In genomic region chr3:124769462-124769861, GRCh38 we compare ENCODE assay signal across 2 cellular contexts.
TF ChIP-seq lines count a peak whose summit lies in the region.

No MANE protein-coding gene starts in this region.

TF ChIP-seq in IMR-90, 13 proteins besides CTCF, POLR2A, EP300 and RAD21:
- TF ChIP-seq MAFK (IDR thresholded peaks at IDR 0.05; ENCODE audit: low read depth, low read length) = no peak
- TF ChIP-seq NFE2L2 (IDR thresholded peaks at IDR 0.05; ENCODE audit: low read depth, low read length) = no peak
- no peak for TF ChIP-seq FOS (IDR thresholded peaks at IDR 0.05; ENCODE audit: low read depth, low read length)
- no peak for TF ChIP-seq RCOR1 (IDR thresholded peaks at IDR 0.05; ENCODE audit: insufficient replicate concordance, low read length)
- no peak for TF ChIP-seq CHD1 (IDR thresholded peaks at IDR 0.05; ENCODE audit: low read depth, low read length)
- TF ChIP-seq MAZ (IDR thresholded peaks at IDR 0.05; ENCODE audit: borderline replicate concordance, low read depth, low read length) = no peak
- no peak for TF ChIP-seq SMC3 (IDR thresholded peaks at IDR 0.05; ENCODE audit: low read depth, low read length)
- no peak for TF ChIP-seq USF2 (IDR thresholded peaks at IDR 0.05; ENCODE audit: low read depth, low read length)
- TF ChIP-seq RFX5 (IDR thresholded peaks at IDR 0.05; ENCODE audit: low read depth, low read length) = no peak
- TF ChIP-seq MXI1 (IDR thresholded peaks at IDR 0.05; ENCODE audit: borderline replicate concordance, low read depth, low read length) = no peak
- TF ChIP-seq, protein P1, sequence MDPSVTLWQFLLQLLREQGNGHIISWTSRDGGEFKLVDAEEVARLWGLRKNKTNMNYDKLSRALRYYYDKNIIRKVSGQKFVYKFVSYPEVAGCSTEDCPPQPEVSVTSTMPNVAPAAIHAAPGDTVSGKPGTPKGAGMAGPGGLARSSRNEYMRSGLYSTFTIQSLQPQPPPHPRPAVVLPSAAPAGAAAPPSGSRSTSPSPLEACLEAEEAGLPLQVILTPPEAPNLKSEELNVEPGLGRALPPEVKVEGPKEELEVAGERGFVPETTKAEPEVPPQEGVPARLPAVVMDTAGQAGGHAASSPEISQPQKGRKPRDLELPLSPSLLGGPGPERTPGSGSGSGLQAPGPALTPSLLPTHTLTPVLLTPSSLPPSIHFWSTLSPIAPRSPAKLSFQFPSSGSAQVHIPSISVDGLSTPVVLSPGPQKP (IDR thresholded peaks at IDR 0.05; ENCODE audit: borderline replicate concordance, low read depth, low read length) = no peak
- TF ChIP-seq CEBPB (IDR thresholded peaks at IDR 0.05; ENCODE audit: low read depth, low read length) = no peak
- TF ChIP-seq BHLHE40 (IDR thresholded peaks at IDR 0.05; ENCODE audit: low read depth, low read length) = no peak

TF ChIP-seq in GM12878, 131 proteins besides CTCF, POLR2A, EP300 and RAD21:
- TF ChIP-seq SUPT20H (IDR thresholded peaks at IDR 0.05; ENCODE audit: borderline replicate concordance, control insufficient read depth, low read depth, low read length) = no peak
- TF ChIP-seq TBL1XR1 (IDR thresholded peaks at IDR 0.05; ENCODE audit: low read depth, low read length) = no peak
- TF ChIP-seq CHD4 (IDR thresholded peaks at IDR 0.05) = no peak
- no peak for TF ChIP-seq MYC (IDR thresholded peaks at IDR 0.05; ENCODE audit: insufficient read depth, insufficient read length, insufficient replicate concordance, low read length, severe bottlenecking)
- no peak for TF ChIP-seq SPI1 (IDR thresholded peaks at IDR 0.05; ENCODE audit: borderline replicate concordance, insufficient read depth, low read depth, low read length)
- TF ChIP-seq RUNX3 (IDR thresholded peaks at IDR 0.05; ENCODE audit: low read length) = no peak
- TF ChIP-seq PML (IDR thresholded peaks at IDR 0.05; ENCODE audit: low read length) = no peak
- TF ChIP-seq, protein P2, sequence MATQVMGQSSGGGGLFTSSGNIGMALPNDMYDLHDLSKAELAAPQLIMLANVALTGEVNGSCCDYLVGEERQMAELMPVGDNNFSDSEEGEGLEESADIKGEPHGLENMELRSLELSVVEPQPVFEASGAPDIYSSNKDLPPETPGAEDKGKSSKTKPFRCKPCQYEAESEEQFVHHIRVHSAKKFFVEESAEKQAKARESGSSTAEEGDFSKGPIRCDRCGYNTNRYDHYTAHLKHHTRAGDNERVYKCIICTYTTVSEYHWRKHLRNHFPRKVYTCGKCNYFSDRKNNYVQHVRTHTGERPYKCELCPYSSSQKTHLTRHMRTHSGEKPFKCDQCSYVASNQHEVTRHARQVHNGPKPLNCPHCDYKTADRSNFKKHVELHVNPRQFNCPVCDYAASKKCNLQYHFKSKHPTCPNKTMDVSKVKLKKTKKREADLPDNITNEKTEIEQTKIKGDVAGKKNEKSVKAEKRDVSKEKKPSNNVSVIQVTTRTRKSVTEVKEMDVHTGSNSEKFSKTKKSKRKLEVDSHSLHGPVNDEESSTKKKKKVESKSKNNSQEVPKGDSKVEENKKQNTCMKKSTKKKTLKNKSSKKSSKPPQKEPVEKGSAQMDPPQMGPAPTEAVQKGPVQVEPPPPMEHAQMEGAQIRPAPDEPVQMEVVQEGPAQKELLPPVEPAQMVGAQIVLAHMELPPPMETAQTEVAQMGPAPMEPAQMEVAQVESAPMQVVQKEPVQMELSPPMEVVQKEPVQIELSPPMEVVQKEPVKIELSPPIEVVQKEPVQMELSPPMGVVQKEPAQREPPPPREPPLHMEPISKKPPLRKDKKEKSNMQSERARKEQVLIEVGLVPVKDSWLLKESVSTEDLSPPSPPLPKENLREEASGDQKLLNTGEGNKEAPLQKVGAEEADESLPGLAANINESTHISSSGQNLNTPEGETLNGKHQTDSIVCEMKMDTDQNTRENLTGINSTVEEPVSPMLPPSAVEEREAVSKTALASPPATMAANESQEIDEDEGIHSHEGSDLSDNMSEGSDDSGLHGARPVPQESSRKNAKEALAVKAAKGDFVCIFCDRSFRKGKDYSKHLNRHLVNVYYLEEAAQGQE (IDR thresholded peaks at IDR 0.05; ENCODE audit: low read depth, low read length) = no peak
- TF ChIP-seq IKZF2 (IDR thresholded peaks at IDR 0.05) = no peak
- no peak for TF ChIP-seq EED (IDR thresholded peaks at IDR 0.05; ENCODE audit: low read depth)
